In the genomic region with DNA sequence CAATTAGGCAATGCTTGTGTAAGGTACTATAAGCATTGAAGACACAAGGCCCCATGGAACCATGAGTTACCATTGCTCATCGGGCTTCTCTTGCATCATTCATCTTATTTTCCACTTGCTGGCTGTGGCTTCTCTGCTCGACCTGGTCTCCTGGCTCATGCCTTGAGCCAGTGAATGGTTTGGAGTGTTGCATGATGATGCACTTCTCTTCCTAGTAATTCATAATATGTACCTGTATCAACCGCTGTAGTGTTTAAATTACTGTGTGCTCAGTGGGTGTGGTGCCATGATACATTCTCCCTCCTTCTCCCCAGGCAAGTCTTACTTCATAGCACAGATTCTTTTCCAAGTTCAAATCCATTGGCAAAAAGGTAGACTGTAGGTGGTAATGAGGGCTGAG, we compare ENCODE assay signal across 22 cellular contexts.
"Had no signal": no experiment of that assay in that cellular context is flagged by ENCODE, and none has a peak within 500 bp of the region (broad histone marks: within the 10 kb centered on the region; RNA-seq: fewer than 3 reads in every experiment).

No MANE protein-coding gene starts in this region.

- H3K27me3 ChIP-seq: gastrocnemius medialis, heart right ventricle, testis had no signal

- DNase-seq: activated B cell treated with CpG ODN at 0.5 μM for 24 hours; activated CD4-positive, alpha-beta T cell treated with anti-CD3 and anti-CD28 coated beads, Interleukin-2, amount 10 ng/mL, durations not matched to agents 7 days and 5 days; activated CD8-positive, alpha-beta memory T cell treated with anti-CD3 and anti-CD28 coated beads for 24 hours; activated T-cell treated with anti-CD3 and anti-CD28 coated beads for 4 hours; amniotic stem cell; cerebellar nuclear complex; endodermal cell; gastrocnemius medialis; heart right ventricle; kidney; left ventricle myocardium superior; mesendoderm; occipital lobe; stimulated activated CD4-positive, alpha-beta T cell treated with anti-CD3 and anti-CD28 coated beads, Interleukin-12 subunit alpha, Interleukin-12 subunit beta, amount 100 ng/mL, for 4 hours; stimulated activated CD4-positive, alpha-beta T cell treated with anti-CD3 and anti-CD28 coated beads, Interleukin-4, amount 100 ng/mL, for 1 hour; stimulated activated CD8-positive, alpha-beta memory T cell treated with anti-CD3 and anti-CD28 coated beads, Interleukin-4, amount 100 ng/mL, for 48 hours; stimulated activated naive CD8-positive, alpha-beta T cell treated with anti-CD3 and anti-CD28 coated beads, Interleukin-15, Interleukin-2, amounts not matched to agents 100 U/mL and 50 U/mL, for 24 hours; testis had no signal

- H3K4me1 Mint-ChIP-seq: activated B cell treated with CpG ODN at 0.5 μM for 24 hours; activated CD4-positive, alpha-beta T cell treated with anti-CD3 and anti-CD28 coated beads, Interleukin-2, amount 10 ng/mL, durations not matched to agents 7 days and 5 days; endodermal cell; nephron had no signal

- H3K4me1 ChIP-seq: gastrocnemius medialis, heart right ventricle, prostate gland, testis had no signal

- H3K4me3 Mint-ChIP-seq: activated B cell treated with CpG ODN at 0.5 μM for 24 hours; activated CD4-positive, alpha-beta T cell treated with anti-CD3 and anti-CD28 coated beads, Interleukin-2, amount 10 ng/mL, durations not matched to agents 7 days and 5 days; brain; endodermal cell; nephron had no signal

- H3K9me3 ChIP-seq: gastrocnemius medialis, heart right ventricle, prostate gland, testis had no signal

- H3K36me3 Mint-ChIP-seq: activated naive CD4-positive, alpha-beta T cell treated with anti-CD3 and anti-CD28 coated beads, Interleukin-2, amount 50 U/mL, for 72 hours; brain had no signal

- H3K27ac Mint-ChIP-seq: activated B cell treated with CpG ODN at 0.5 μM for 24 hours; activated CD4-positive, alpha-beta T cell treated with anti-CD3 and anti-CD28 coated beads, Interleukin-2, amount 10 ng/mL, durations not matched to agents 7 days and 5 days; activated naive CD4-positive, alpha-beta T cell treated with anti-CD3 and anti-CD28 coated beads, Interleukin-2, amount 50 U/mL, for 72 hours; brain; endodermal cell; nephron had no signal

- H3K4me3 ChIP-seq: gastrocnemius medialis, heart right ventricle, prostate gland, testis had no signal

- H3K9me3 Mint-ChIP-seq: activated CD4-positive, alpha-beta T cell treated with anti-CD3 and anti-CD28 coated beads, Interleukin-2, amount 10 ng/mL, durations not matched to agents 7 days and 5 days; activated naive CD4-positive, alpha-beta T cell treated with anti-CD3 and anti-CD28 coated beads, Interleukin-2, amount 50 U/mL, for 72 hours; brain; endodermal cell; nephron had no signal

- H3K27ac ChIP-seq: gastrocnemius medialis, heart right ventricle, prostate gland, testis had no signal

- H3K27me3 Mint-ChIP-seq: activated B cell treated with CpG ODN at 0.5 μM for 24 hours; activated CD4-positive, alpha-beta T cell treated with anti-CD3 and anti-CD28 coated beads, Interleukin-2, amount 10 ng/mL, durations not matched to agents 7 days and 5 days had no signal

- H3K36me3 ChIP-seq: gastrocnemius medialis, heart right ventricle, prostate gland had no signal
